ENCODE assay signal across 14 cellular contexts in the genomic region with DNA sequence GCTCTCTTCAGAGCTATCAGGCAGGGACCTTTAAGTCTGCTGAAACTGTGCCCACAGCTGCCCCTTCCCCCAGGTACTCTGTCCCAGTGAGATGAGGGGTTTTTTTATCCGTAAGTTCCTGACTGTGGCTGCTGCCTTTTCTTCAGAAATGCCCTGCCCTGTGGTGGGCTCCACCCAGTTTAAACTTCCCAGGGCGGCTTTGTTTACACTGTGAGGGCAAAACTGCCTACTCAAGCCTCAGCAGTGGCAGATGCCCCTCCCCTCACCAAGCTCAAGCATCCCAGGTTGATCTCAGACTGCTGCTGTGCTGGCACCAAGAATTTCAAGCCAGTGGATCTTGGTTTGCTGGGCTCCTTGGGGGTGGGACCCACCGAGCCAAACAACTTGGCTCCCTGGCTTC. TPM values are rescaled to one million over a fixed set of nuclear protein-coding genes. Genes with fewer than 3 reads are reported as not detected.
DNase-seq lines count a peak whose midpoint lies in the region; ATAC-seq and TF ChIP-seq lines count a peak whose summit lies in the region.
"Had no signal": no experiment of that assay in that cellular context is flagged by ENCODE, and none has a peak within 500 bp of the region (broad histone marks: within the 10 kb centered on the region; RNA-seq: fewer than 3 reads in every experiment).

No MANE protein-coding gene starts in this region.

- no peaks in the 10 kb centered on the region for H3K36me3 Mint-ChIP-seq in activated CD4-positive, alpha-beta T cell treated with anti-CD3 and anti-CD28 coated beads, Interleukin-2, amount 10 ng/mL, durations not matched to agents 7 days and 5 days (ENCODE audit: low read depth)
- no peaks in the 10 kb centered on the region for H3K36me3 Mint-ChIP-seq in activated CD4-positive, alpha-beta memory T cell treated with anti-CD3 and anti-CD28 coated beads, Interleukin-2, amount 10 ng/mL, durations not matched to agents 7 days and 5 days (ENCODE audit: low read depth)
- H3K36me3 Mint-ChIP-seq in neural progenitor cell = no peaks in the 10 kb centered on the region
- H3K36me3 Mint-ChIP-seq: IgD-negative memory B cell had no signal

- H3K4me3 ChIP-seq in neural progenitor cell = no peak overlapping the region
- H3K4me3 ChIP-seq in tibial nerve = no peak overlapping the region
- H3K4me3 ChIP-seq: HAP-1 had no signal

- ATAC-seq in HG02588 (IDR thresholded peaks at IDR 0.05; ENCODE audit: unreplicated experiment) = no peak

- H3K27me3 ChIP-seq in neural progenitor cell = no peaks in the 10 kb centered on the region
- H3K27me3 ChIP-seq in tibial nerve = no peaks in the 10 kb centered on the region

- H3K4me1 ChIP-seq in neural progenitor cell (no peaks in the 10 kb centered on the region), tibial nerve (no peaks in the 10 kb centered on the region)
- H3K4me1 ChIP-seq: HAP-1 had no signal

- H3K9ac ChIP-seq in neural progenitor cell = no peak overlapping the region

- H3K9me3 Mint-ChIP-seq in activated CD4-positive, alpha-beta T cell treated with anti-CD3 and anti-CD28 coated beads, Interleukin-2, amount 10 ng/mL, durations not matched to agents 7 days and 5 days = no peaks in the 10 kb centered on the region
- H3K9me3 Mint-ChIP-seq in activated CD4-positive, alpha-beta memory T cell treated with anti-CD3 and anti-CD28 coated beads, Interleukin-2, amount 10 ng/mL, durations not matched to agents 7 days and 5 days = no peaks in the 10 kb centered on the region
- no peaks in the 10 kb centered on the region for H3K9me3 Mint-ChIP-seq in neural progenitor cell
- H3K9me3 Mint-ChIP-seq: IgD-negative memory B cell had no signal

- no peak overlapping the region for H3K4me3 Mint-ChIP-seq in activated CD4-positive, alpha-beta T cell treated with anti-CD3 and anti-CD28 coated beads, Interleukin-2, amount 10 ng/mL, durations not matched to agents 7 days and 5 days
- H3K4me3 Mint-ChIP-seq in activated CD4-positive, alpha-beta memory T cell treated with anti-CD3 and anti-CD28 coated beads, Interleukin-2, amount 10 ng/mL, durations not matched to agents 7 days and 5 days = no peak overlapping the region
- H3K4me3 Mint-ChIP-seq in neural progenitor cell = no peak overlapping the region
- H3K4me3 Mint-ChIP-seq: IgD-negative memory B cell had no signal

- no peak for TF ChIP-seq POLR2A in tibial nerve (IDR thresholded peaks at IDR 0.05)

- H3K27ac Mint-ChIP-seq in activated CD4-positive, alpha-beta T cell treated with anti-CD3 and anti-CD28 coated beads, Interleukin-2, amount 10 ng/mL, durations not matched to agents 7 days and 5 days = peak overlapping the region; percentile 57
- peak overlapping the region; percentile 21 for H3K27ac Mint-ChIP-seq in activated CD4-positive, alpha-beta memory T cell treated with anti-CD3 and anti-CD28 coated beads, Interleukin-2, amount 10 ng/mL, durations not matched to agents 7 days and 5 days
- H3K27ac Mint-ChIP-seq in neural progenitor cell = no peak overlapping the region
- H3K27ac Mint-ChIP-seq: IgD-negative memory B cell had no signal

- H3K9me3 ChIP-seq in neural progenitor cell (ENCODE audit: low read depth) (no peaks in the 10 kb centered on the region), tibial nerve (no peaks in the 10 kb centered on the region)
- H3K9me3 ChIP-seq: HAP-1 had no signal

- no peak for TF ChIP-seq CTCF in neural progenitor cell (IDR thresholded peaks at IDR 0.05)
- no peak for TF ChIP-seq CTCF in tibial nerve (IDR thresholded peaks at IDR 0.05)

- WGBS in tibial nerve, 2 donors = 73 to 75% methylated on average over 2 to 3 of the region's 3 CpGs

- no peaks in the 10 kb centered on the region for H3F3A ChIP-seq in neural progenitor cell (ENCODE audit: low read depth)

- no peaks in the 10 kb centered on the region for H3K79me2 ChIP-seq in neural progenitor cell (ENCODE audit: low read depth)

- H3K4me2 ChIP-seq in neural progenitor cell = no peak overlapping the region

- CTCF ChIA-PET in activated CD4-positive, alpha-beta T cell treated with anti-CD3 and anti-CD28 coated beads, Interleukin-2, amount 10 ng/mL, durations not matched to agents 7 days and 5 days (lab: Charles Lee) = no interaction called here
- CTCF ChIA-PET in activated CD4-positive, alpha-beta memory T cell treated with anti-CD3 and anti-CD28 coated beads, Interleukin-2, amount 10 ng/mL, durations not matched to agents 7 days and 5 days (lab: Charles Lee) = no interaction called here

- H3K36me3 ChIP-seq in neural progenitor cell = no peaks in the 10 kb centered on the region
- no peaks in the 10 kb centered on the region for H3K36me3 ChIP-seq in tibial nerve
- H3K36me3 ChIP-seq: HAP-1 had no signal

- no peaks in the 10 kb centered on the region for H3K27me3 Mint-ChIP-seq in activated CD4-positive, alpha-beta T cell treated with anti-CD3 and anti-CD28 coated beads, Interleukin-2, amount 10 ng/mL, durations not matched to agents 7 days and 5 days
- H3K27me3 Mint-ChIP-seq in activated CD4-positive, alpha-beta memory T cell treated with anti-CD3 and anti-CD28 coated beads, Interleukin-2, amount 10 ng/mL, durations not matched to agents 7 days and 5 days = no peaks in the 10 kb centered on the region
- H3K27me3 Mint-ChIP-seq in neural progenitor cell (ENCODE audit: insufficient read depth, low read depth) = no peaks in the 10 kb centered on the region

- peaks cover 22% of the 10 kb centered on the region for H3K4me1 Mint-ChIP-seq in activated CD4-positive, alpha-beta T cell treated with anti-CD3 and anti-CD28 coated beads, Interleukin-2, amount 10 ng/mL, durations not matched to agents 7 days and 5 days
- H3K4me1 Mint-ChIP-seq in activated CD4-positive, alpha-beta memory T cell treated with anti-CD3 and anti-CD28 coated beads, Interleukin-2, amount 10 ng/mL, durations not matched to agents 7 days and 5 days = peaks cover 21% of the 10 kb centered on the region
- peaks cover 3% of the 10 kb centered on the region for H3K4me1 Mint-ChIP-seq in neural progenitor cell
- H3K4me1 Mint-ChIP-seq: IgD-negative memory B cell had no signal

- no peak for TF ChIP-seq EP300 in tibial nerve (IDR thresholded peaks at IDR 0.05)

- H4K20me1 ChIP-seq in neural progenitor cell (ENCODE audit: low read depth) = no peaks in the 10 kb centered on the region

- peak; percentile 27 for DNase-seq in activated CD4-positive, alpha-beta T cell treated with anti-CD3 and anti-CD28 coated beads, Interleukin-2, amount 10 ng/mL, durations not matched to agents 7 days and 5 days
- DNase-seq in activated CD4-positive, alpha-beta T cell treated with anti-CD3 and anti-CD28 coated beads, Interleukin-2, amount 50 U/mL, for 1 hour = no peak
- DNase-seq in HT-29 (ENCODE audit: low spot score) (peak; percentile 72), neural progenitor cell (ENCODE audit: low spot score) (peak; percentile 6), tibial nerve (ENCODE audit: low spot score in 2 of 2) (no peak), NCI-H526 (lab: John Stamatoyannopoulos, UW) (no peak)
- peak; percentile 44 for DNase-seq in activated CD4-positive, alpha-beta memory T cell treated with anti-CD3 and anti-CD28 coated beads, Interleukin-2, amount 10 ng/mL, durations not matched to agents 7 days and 5 days
- DNase-seq: NCI-H1417, NCI-H1930, NCI-H524 had no signal

- POLR2A ChIA-PET in activated CD4-positive, alpha-beta T cell treated with anti-CD3 and anti-CD28 coated beads, Interleukin-2, amount 10 ng/mL, durations not matched to agents 7 days and 5 days (lab: Charles Lee) = no interaction called here
- POLR2A ChIA-PET in activated CD4-positive, alpha-beta memory T cell treated with anti-CD3 and anti-CD28 coated beads, Interleukin-2, amount 10 ng/mL, durations not matched to agents 7 days and 5 days (lab: Charles Lee) = interaction anchor here (0.7 kb wide), 1 partner anchor 46 kb away, joined by 3 read pairs; no protein-coding TSS in a partner anchor

- no peak overlapping the region for H3K27ac ChIP-seq in neural progenitor cell
- no peak overlapping the region for H3K27ac ChIP-seq in tibial nerve

- peak overlapping the region; percentile 63 for H2AFZ ChIP-seq in neural progenitor cell (replicated peaks)

RNA-seq across cellular contexts. Expression of gene SLC16A7, which starts 46.9 kb away (rescaled TPM):
- 10 to 100 TPM; 41.9 to 46.7 TPM for total RNA-seq in activated CD4-positive, alpha-beta T cell treated with anti-CD3 and anti-CD28 coated beads, Interleukin-2, amount 10 ng/mL, durations not matched to agents 7 days and 5 days
- total RNA-seq in HT-29 (2014; rRNA removed; shearing (Covaris generic)) = 3.0 and 15.8 TPM in 2 replicates
- 10 to 100 TPM; 20.4 to 22.0 TPM for total RNA-seq in activated CD4-positive, alpha-beta memory T cell treated with anti-CD3 and anti-CD28 coated beads, Interleukin-2, amount 10 ng/mL, durations not matched to agents 7 days and 5 days
- total RNA-seq in neural progenitor cell (ENCODE audit: low replicate concordance) (1.3 and 1.8 TPM in 2 replicates), tibial nerve (10 to 100 TPM; 16.0 to 47.9 (median 29.3) TPM)
- total RNA-seq: HT1080 had no signal

Comparison
In these comparisons a context has a peak if more than half of its experiments do, and no peak if none do; other contexts are left out.
1. DNase-seq: peak in activated CD4-positive, alpha-beta T cell treated with anti-CD3 and anti-CD28 coated beads, Interleukin-2, amount 10 ng/mL, durations not matched to agents 7 days and 5 days (single experiment), HT-29 (single experiment), activated CD4-positive, alpha-beta memory T cell treated with anti-CD3 and anti-CD28 coated beads, Interleukin-2, amount 10 ng/mL, durations not matched to agents 7 days and 5 days (single experiment) and neural progenitor cell (single experiment); none in activated CD4-positive, alpha-beta T cell treated with anti-CD3 and anti-CD28 coated beads, Interleukin-2, amount 50 U/mL, for 1 hour (single experiment), tibial nerve (0 of 2) and NCI-H526 (0 of 2).